In genomic region chr2:85439111-85439477, GRCh38 we compare ENCODE assay signal across 9 cellular contexts. TPM values are rescaled to one million over a fixed set of nuclear protein-coding genes. Genes with fewer than 3 reads are reported as not detected.
DNase-seq lines count a peak whose midpoint lies in the region; ATAC-seq and TF ChIP-seq lines count a peak whose summit lies in the region.
"Had no signal": no experiment of that assay in that cellular context is flagged by ENCODE, and none has a peak within 500 bp of the region (broad histone marks: within the 10 kb centered on the region; RNA-seq: fewer than 3 reads in every experiment).

No MANE protein-coding gene starts in this region.

- H3K27me3 ChIP-seq in BLaER1 treated with 17β-estradiol and CSF1 and Interleukin-3, amounts not matched to agents 10 nM and 100 nM, result no peaks in the 10 kb centered on the region
- H3K27me3 ChIP-seq in dorsolateral prefrontal cortex, result no peaks in the 10 kb centered on the region
- H3K27me3 ChIP-seq in psoas muscle (ENCODE audit: insufficient read depth in 3 of 3, low read length in 2 of 3), result no peaks in the 10 kb centered on the region

- H3K9me3 ChIP-seq in BLaER1 treated with 17β-estradiol and CSF1 and Interleukin-3, amounts not matched to agents 10 nM and 100 nM (replicated peaks in 1 of 11), result no peaks in the 10 kb centered on the region
- H3K9me3 ChIP-seq in psoas muscle, result no peaks in the 10 kb centered on the region

- WGBS in psoas muscle, 3 donors, result 88 to 91% (median 89%) methylated on average over 5 of the region's 5 CpGs

- no peak for TF ChIP-seq POLR2A in NB4 (IDR thresholded peaks at IDR 0.05; ENCODE audit: extremely low read depth, insufficient read length)

- peak overlapping the region in 9 of 11 experiments; percentile 81 to 92 (median 88); a peak in 15 of 22 replicates for H3K9ac ChIP-seq in BLaER1 treated with 17β-estradiol and CSF1 and Interleukin-3, amounts not matched to agents 10 nM and 100 nM

- H3K4me2 ChIP-seq in BLaER1 treated with 17β-estradiol and CSF1 and Interleukin-3, amounts not matched to agents 10 nM and 100 nM, result peak overlapping the region; percentile 80 to 95 (median 90)

- no peak for ATAC-seq in psoas muscle
- ATAC-seq in GM21367 (IDR thresholded peaks at IDR 0.05; ENCODE audit: unreplicated experiment), result no peak
- no peak for ATAC-seq in HG03039 (IDR thresholded peaks at IDR 0.05; ENCODE audit: unreplicated experiment)

- H3K36me3 ChIP-seq in BLaER1 treated with 17β-estradiol and CSF1 and Interleukin-3, amounts not matched to agents 10 nM and 100 nM, result no peaks in the 10 kb centered on the region
- H3K36me3 ChIP-seq in psoas muscle (ENCODE audit: insufficient read depth in 1 of 2, low read depth in 1 of 2), result no peaks in the 10 kb centered on the region

- no peak for DNase-seq in NB4 (ENCODE audit: low read depth)
- no peak for DNase-seq in dorsolateral prefrontal cortex
- DNase-seq in psoas muscle, result no peak
- no peak for DNase-seq in middle frontal gyrus (ENCODE audit: extremely low spot score, low spot score)
- no peak for DNase-seq in GM03348 (ENCODE audit: low spot score)
- DNase-seq: activated CD8-positive, alpha-beta memory T cell treated with anti-CD3 and anti-CD28 coated beads, Interleukin-2, amount 50 U/mL, for 4 hours had no signal

- no peaks in the 10 kb centered on the region for H4K20me1 ChIP-seq in BLaER1 treated with 17β-estradiol and CSF1 and Interleukin-3, amounts not matched to agents 10 nM and 100 nM

- no peak overlapping the region for H3K4me3 ChIP-seq in BLaER1 treated with 17β-estradiol and CSF1 and Interleukin-3, amounts not matched to agents 10 nM and 100 nM
- H3K4me3 ChIP-seq in NB4 (ENCODE audit: low read depth, low read length) (no peak overlapping the region), dorsolateral prefrontal cortex (no peak overlapping the region), psoas muscle (no peak overlapping the region)

- H3K27ac ChIP-seq in BLaER1 treated with 17β-estradiol and CSF1 and Interleukin-3, amounts not matched to agents 10 nM and 100 nM, result peak overlapping the region in 9 of 11 experiments; percentile 91 to 98 (median 95); a peak in 18 of 22 replicates
- H3K27ac ChIP-seq in dorsolateral prefrontal cortex (peak overlapping the region; percentile 86 to 100 (median 100)), psoas muscle (peak overlapping the region; percentile 78)

- TF ChIP-seq CTCF in NB4 (IDR thresholded peaks at IDR 0.05; ENCODE audit: low read depth, low read length) (peak; percentile 0), dorsolateral prefrontal cortex (IDR thresholded peaks at IDR 0.05 in 54 of 56, conservative IDR thresholded peaks at IDR 0.05 in 2 of 56; ENCODE audit: low read depth in 1 of 56, partially characterized antibody in 56 of 56) (peak in 1 of 56 donors; percentile 7), psoas muscle (IDR thresholded peaks at IDR 0.05) (no peak)

- H3K4me1 ChIP-seq in BLaER1 treated with 17β-estradiol and CSF1 and Interleukin-3, amounts not matched to agents 10 nM and 100 nM, result peaks cover 47 to 84% (median 56%) of the 10 kb centered on the region in 10 experiments
- H3K4me1 ChIP-seq in psoas muscle, result peaks cover 29% of the 10 kb centered on the region

- intact Hi-C loops in dorsolateral prefrontal cortex (cut with DNase I), result loop anchor here in 1 of 2 donors (2.0 to 10.0 kb wide), 2 partner anchors 100 to 336 kb away; partner anchors contain the start of gene MAT2A
- intact Hi-C loops in psoas muscle (cut with DNase I), result loop anchor here in 1 of 2 donors (5.0 kb wide), 1 partner anchor 63 kb away; no protein-coding TSS in a partner anchor

RNA-seq across cellular contexts. Expression of gene SH2D6, which starts 20.6 kb away (rescaled TPM):
- total RNA-seq in dorsolateral prefrontal cortex, result 10 to 100 TPM in 2 of 120 experiments, 1 to 10 TPM in 117, under 1 TPM in 1; 0.96 to 14.2 (median 3.5) TPM
- total RNA-seq in psoas muscle, result 1 to 10 TPM in 1 of 4 donors, under 1 TPM in 2, not detected in 1; 0.48 to 1.4 (median 0.62) TPM
- polyA plus RNA-seq in psoas muscle, result 1 to 10 TPM in 1 of 3 donors, under 1 TPM in 2; 0.25 to 1.1 (median 0.77) TPM

RNA-seq across cellular contexts. Expression of gene CAPG, which starts 28.9 kb away (rescaled TPM):
- total RNA-seq in dorsolateral prefrontal cortex (10 to 100 TPM; 11.3 to 75.2 (median 31.8) TPM), psoas muscle (10 to 100 TPM in 1 of 4 donors, 1 to 10 TPM in 3; 4.2 to 11.1 (median 8.6) TPM)
- polyA plus RNA-seq in psoas muscle, result 10 to 100 TPM in 1 of 3 donors, 1 to 10 TPM in 2; 2.8 to 10.2 (median 6.6) TPM
